Comparison of ENCODE assay signal across 13 cellular contexts in the genomic region with DNA sequence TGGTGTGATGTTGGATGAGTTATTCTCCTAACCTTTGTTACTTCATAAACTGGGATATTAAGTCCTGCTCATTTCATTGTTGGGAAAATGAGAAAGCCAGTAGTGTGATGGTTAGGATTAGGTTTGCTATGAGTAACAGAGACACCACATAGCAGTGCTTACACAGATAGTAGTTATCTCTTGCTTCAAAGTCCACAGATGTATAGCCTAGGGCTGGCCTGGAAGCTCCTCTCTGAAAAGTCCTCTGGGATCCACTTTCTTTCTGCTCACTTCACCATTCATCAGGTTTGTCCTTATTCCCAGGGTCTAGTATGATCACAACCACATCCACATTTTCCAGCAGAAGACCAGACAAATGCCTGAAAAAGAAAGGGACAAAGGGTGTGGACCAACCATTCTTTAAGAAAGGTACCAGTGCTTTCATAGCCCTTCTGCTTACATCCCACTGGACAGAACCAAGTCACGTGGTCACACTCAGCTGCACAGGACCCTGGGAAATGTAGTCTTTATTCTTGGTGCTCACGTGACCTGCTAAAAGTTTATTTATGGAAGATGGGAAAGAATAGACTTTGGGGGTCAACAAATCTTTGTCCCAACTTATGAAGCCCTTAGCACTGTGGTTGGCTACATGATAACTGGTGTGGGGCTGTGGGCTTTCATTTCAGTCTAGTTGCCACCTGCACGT.
DNase-seq lines count a peak whose midpoint lies in the region; ATAC-seq, FAIRE-seq and TF ChIP-seq lines count a peak whose summit lies in the region.
"Had no signal": no experiment of that assay in that cellular context is flagged by ENCODE, and none has a peak within 500 bp of the region (broad histone marks: within the 10 kb centered on the region; RNA-seq: fewer than 3 reads in every experiment).

No MANE protein-coding gene starts in this region.

- H3K4me1 Mint-ChIP-seq in activated CD4-positive, alpha-beta memory T cell treated with anti-CD3 and anti-CD28 coated beads, Interleukin-2, amount 10 ng/mL, durations not matched to agents 7 days and 5 days = peaks cover 6% of the 10 kb centered on the region

- H3K79me1 ChIP-seq in H1 (ENCODE audit: low read depth, low read length) = no peaks in the 10 kb centered on the region

- no peaks in the 10 kb centered on the region for H3K79me2 ChIP-seq in H1 (ENCODE audit: control insufficient read depth in 1 of 2, insufficient read depth in 2 of 2, low read length in 2 of 2)

- no peak overlapping the region for H4K8ac ChIP-seq in H1 (ENCODE audit: extremely low read depth, insufficient read depth, low read length)

- no peak for TF ChIP-seq EP300 in H1 (IDR thresholded peaks at IDR 0.05; ENCODE audit: borderline replicate concordance in 1 of 2, low read depth in 2 of 2, low read length in 2 of 2)

- no peaks in the 10 kb centered on the region for H3K9me3 Mint-ChIP-seq in activated CD4-positive, alpha-beta memory T cell treated with anti-CD3 and anti-CD28 coated beads, Interleukin-2, amount 10 ng/mL, durations not matched to agents 7 days and 5 days
- H3K9me3 Mint-ChIP-seq: activated CD4-positive, alpha-beta memory T cell treated with anti-CD3 and anti-CD28 coated beads for 36 hours had no signal

- no peaks in the 10 kb centered on the region for H3K36me3 Mint-ChIP-seq in activated CD4-positive, alpha-beta memory T cell treated with anti-CD3 and anti-CD28 coated beads, Interleukin-2, amount 10 ng/mL, durations not matched to agents 7 days and 5 days (ENCODE audit: low read depth)
- H3K36me3 Mint-ChIP-seq: activated CD4-positive, alpha-beta memory T cell treated with anti-CD3 and anti-CD28 coated beads for 36 hours had no signal

- H2BK120ac ChIP-seq in H1 (replicated peaks; ENCODE audit: low read depth, low read length) = no peak overlapping the region

- H2AFZ ChIP-seq in H1 (ENCODE audit: low read length) = peak overlapping the region; percentile 60; the same call in 1 of the 2 replicates

- H3K4me2 ChIP-seq in H1 (ENCODE audit: insufficient read depth in 1 of 2, low read depth in 2 of 2, low read length in 2 of 2) = no peak overlapping the region

- no peak for TF ChIP-seq POLR2A in H1 (IDR thresholded peaks at IDR 0.05; ENCODE audit: control extremely low read depth in 1 of 2, low read depth in 2 of 2, low read length in 2 of 2)

- H3K27ac Mint-ChIP-seq in activated CD4-positive, alpha-beta memory T cell treated with anti-CD3 and anti-CD28 coated beads, Interleukin-2, amount 10 ng/mL, durations not matched to agents 7 days and 5 days = no peak overlapping the region
- H3K27ac Mint-ChIP-seq: activated CD4-positive, alpha-beta memory T cell treated with anti-CD3 and anti-CD28 coated beads for 36 hours had no signal

- no peak overlapping the region for H3K56ac ChIP-seq in H1 (replicated peaks; ENCODE audit: insufficient read length, low read depth, low read length)

- H3K27me3 Mint-ChIP-seq in activated CD4-positive, alpha-beta memory T cell treated with anti-CD3 and anti-CD28 coated beads, Interleukin-2, amount 10 ng/mL, durations not matched to agents 7 days and 5 days = peaks cover 11% of the 10 kb centered on the region

- no peaks in the 10 kb centered on the region for H3K23me2 ChIP-seq in H1 (ENCODE audit: low read depth, low read length)

- no peak overlapping the region for H2BK20ac ChIP-seq in H1 (ENCODE audit: low read length)

- H3K4me1 ChIP-seq in H1 (replicated peaks in 1 of 4; ENCODE audit: control insufficient read depth in 3 of 4, insufficient read depth in 4 of 4, low read length in 3 of 4) = no peaks in the 10 kb centered on the region
- H3K4me1 ChIP-seq: heart left ventricle, Peyer's patch had no signal

- H4K5ac ChIP-seq in H1 (ENCODE audit: insufficient read length, low read depth, low read length) = no peak overlapping the region

- POLR2A ChIA-PET in H1 (lab: Charles Lee; ENCODE audit: partially characterized antibody) = no interaction called here
- POLR2A ChIA-PET in activated CD4-positive, alpha-beta memory T cell treated with anti-CD3 and anti-CD28 coated beads, Interleukin-2, amount 10 ng/mL, durations not matched to agents 7 days and 5 days (lab: Charles Lee) = interaction anchor here (0.7 to 1.2 kb wide), 2 partner anchors 9 to 20 kb away, joined by 3 read pairs; no protein-coding TSS in a partner anchor

- H2AK5ac ChIP-seq in H1 (ENCODE audit: low read depth, low read length) = no peak overlapping the region

- H3K4me3 ChIP-seq in AG10803 (ENCODE audit: low read length) = no peak overlapping the region
- H3K4me3 ChIP-seq in H1 (ENCODE audit: extremely low read depth in 1 of 4, insufficient read depth in 2 of 4, low read depth in 3 of 4, low read length in 4 of 4) = no peak overlapping the region
- H3K4me3 ChIP-seq: heart left ventricle, Peyer's patch had no signal

- no peak overlapping the region for H3K18ac ChIP-seq in H1 (ENCODE audit: extremely low read depth, low read length)

- WGBS in H1 (ENCODE audit: extremely low coverage in 1 of 2, insufficient coverage in 1 of 2, insufficient read length in 1 of 2, insufficient replicate concordance in 2 of 2, low coverage in 1 of 2, low lambda C conversion rate in 2 of 2, missing lambda C conversion rate in 1 of 2), 2 experiments = 65% methylated on average over 3 of the region's 3 CpGs; no CpG with 5 or more reads in 1 of the 2 experiments

- no peaks in the 10 kb centered on the region for H3K27me3 ChIP-seq in H1 (replicated peaks in 1 of 4; ENCODE audit: control insufficient read depth in 3 of 4, extremely low read depth in 1 of 4, insufficient read depth in 3 of 4, low read length in 3 of 4)
- H3K27me3 ChIP-seq: Peyer's patch had no signal

- ATAC-seq in GM19351 (IDR thresholded peaks at IDR 0.05; ENCODE audit: unreplicated experiment) (peak; percentile 76), HG03521 (IDR thresholded peaks at IDR 0.05; ENCODE audit: unreplicated experiment) (peak; percentile 64), HG02970 (IDR thresholded peaks at IDR 0.05; ENCODE audit: low FRiP score, unreplicated experiment) (no peak)
- ATAC-seq: heart left ventricle had no signal

- no peak overlapping the region for H3K23ac ChIP-seq in H1 (ENCODE audit: insufficient read length)

- H2BK12ac ChIP-seq in H1 (ENCODE audit: low read depth, low read length) = no peak overlapping the region

- no peak overlapping the region for H2BK15ac ChIP-seq in H1 (ENCODE audit: low read length)

- no peaks in the 10 kb centered on the region for H3K36me3 ChIP-seq in H1 (ENCODE audit: control insufficient read depth in 2 of 4, insufficient read depth in 4 of 4, low read length in 3 of 4)
- H3K36me3 ChIP-seq: heart left ventricle, Peyer's patch had no signal

- no peaks in the 10 kb centered on the region for H3K9me3 ChIP-seq in H1 (ENCODE audit: insufficient read depth in 2 of 2, low read depth in 1 of 2, low read length in 1 of 2)
- H3K9me3 ChIP-seq: Caco-2, heart left ventricle, Peyer's patch had no signal

- H3K4ac ChIP-seq in H1 (replicated peaks; ENCODE audit: insufficient read length, low read depth, low read length) = no peak overlapping the region

- no peak overlapping the region for H2BK5ac ChIP-seq in H1 (ENCODE audit: low read depth, low read length)

- no peak overlapping the region for H3K4me3 Mint-ChIP-seq in activated CD4-positive, alpha-beta memory T cell treated with anti-CD3 and anti-CD28 coated beads, Interleukin-2, amount 10 ng/mL, durations not matched to agents 7 days and 5 days
- H3K4me3 Mint-ChIP-seq: activated CD4-positive, alpha-beta memory T cell treated with anti-CD3 and anti-CD28 coated beads for 36 hours had no signal

- peak; percentile 74 for FAIRE-seq in H1 (lab: Jason Lieb, UNC)

- no peaks in the 10 kb centered on the region for H4K20me1 ChIP-seq in H1 (replicated peaks in 1 of 2; ENCODE audit: control insufficient read depth in 1 of 2, insufficient read depth in 2 of 2, low read length in 2 of 2)

- no peak for TF ChIP-seq RAD21 in H1 (IDR thresholded peaks at IDR 0.05 in 1 of 2, conservative IDR thresholded peaks at IDR 0.05 in 1 of 2; ENCODE audit: low read depth in 2 of 2, low read length in 2 of 2)

- no peak overlapping the region for H3K27ac ChIP-seq in H1 (ENCODE audit: low read depth, low read length)
- H3K27ac ChIP-seq: heart left ventricle, Peyer's patch had no signal

- H4K91ac ChIP-seq in H1 (replicated peaks; ENCODE audit: insufficient read length, low read length) = no peak overlapping the region

- H3K9ac ChIP-seq in H1 (replicated peaks in 1 of 4; ENCODE audit: extremely low read depth in 1 of 4, low read depth in 3 of 4, low read length in 3 of 4) = no peak overlapping the region

- CTCF ChIA-PET in H1 (lab: Charles Lee; ENCODE audit: partially characterized antibody) = no interaction called here
- CTCF ChIA-PET in activated CD4-positive, alpha-beta memory T cell treated with anti-CD3 and anti-CD28 coated beads, Interleukin-2, amount 10 ng/mL, durations not matched to agents 7 days and 5 days (lab: Charles Lee) = no interaction called here

- DNase-seq in AG10803 (ENCODE audit: low read depth) (peak; percentile 10), H1 (ENCODE audit: low read depth in 1 of 2, low spot score in 2 of 2) (no peak), SHP77 (lab: John Stamatoyannopoulos, UW) (no peak)
- no peak for DNase-seq in activated CD4-positive, alpha-beta memory T cell treated with anti-CD3 and anti-CD28 coated beads, Interleukin-2, amount 10 ng/mL, durations not matched to agents 7 days and 5 days
- DNase-seq in activated CD4-positive, CD25-positive, alpha-beta regulatory T cell (lab: John Stamatoyannopoulos, UW) = no peak
- DNase-seq: activated CD4-positive, alpha-beta memory T cell treated with anti-CD3 and anti-CD28 coated beads for 36 hours; heart left ventricle; KBM-7; Peyer's patch had no signal

- no peak overlapping the region for H3K14ac ChIP-seq in H1 (ENCODE audit: insufficient read length)

- TF ChIP-seq CTCF in AG10803 (conservative IDR thresholded peaks at IDR 0.05; ENCODE audit: low read length) = no peak
- TF ChIP-seq CTCF in H1 (IDR thresholded peaks at IDR 0.05; ENCODE audit: control extremely low read depth in 1 of 3, insufficient read depth in 1 of 3, low read depth in 1 of 3, low read length in 3 of 3) = no peak

TF ChIP-seq in H1, 55 proteins besides CTCF, POLR2A, EP300 and RAD21 (continues in another document):
- TF ChIP-seq RXRA (IDR thresholded peaks at IDR 0.05; ENCODE audit: insufficient read depth, low read depth, low read length) (no peak), SRF (IDR thresholded peaks at IDR 0.05; ENCODE audit: low read depth, low read length) (no peak)
- TF ChIP-seq, protein P1, sequence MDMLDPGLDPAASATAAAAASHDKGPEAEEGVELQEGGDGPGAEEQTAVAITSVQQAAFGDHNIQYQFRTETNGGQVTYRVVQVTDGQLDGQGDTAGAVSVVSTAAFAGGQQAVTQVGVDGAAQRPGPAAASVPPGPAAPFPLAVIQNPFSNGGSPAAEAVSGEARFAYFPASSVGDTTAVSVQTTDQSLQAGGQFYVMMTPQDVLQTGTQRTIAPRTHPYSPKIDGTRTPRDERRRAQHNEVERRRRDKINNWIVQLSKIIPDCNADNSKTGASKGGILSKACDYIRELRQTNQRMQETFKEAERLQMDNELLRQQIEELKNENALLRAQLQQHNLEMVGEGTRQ (IDR thresholded peaks at IDR 0.05; ENCODE audit: low read length) = peak; percentile 89
